In genomic region chr3:148309390-148310035, GRCh38 we compare ENCODE assay signal across 8 cellular contexts.
DNase-seq lines count a peak whose midpoint lies in the region; ATAC-seq and TF ChIP-seq lines count a peak whose summit lies in the region.

No MANE protein-coding gene starts in this region.

- H3K4me1 Mint-ChIP-seq in stimulated activated memory B cell treated with anti-CD40 and anti-IgM and Interleukin-4, amounts not matched to agents 10 μg/mL and 1 μg/mL and 100 μg/mL, for 72 hours = no peaks in the 10 kb centered on the region

- no peak overlapping the region for H3K27ac ChIP-seq in Peyer's patch

- no peaks in the 10 kb centered on the region for H3K27me3 ChIP-seq in Peyer's patch

- ATAC-seq in HG03439 (IDR thresholded peaks at IDR 0.05; ENCODE audit: unreplicated experiment) = peak; percentile 80
- ATAC-seq in stimulated activated memory B cell treated with anti-CD40 and anti-IgM and Interleukin-4, amounts not matched to agents 10 μg/mL and 1 μg/mL and 100 μg/mL, for 72 hours = peak; percentile 63

- H3K4me3 Mint-ChIP-seq in stimulated activated memory B cell treated with anti-CD40 and anti-IgM and Interleukin-4, amounts not matched to agents 10 μg/mL and 1 μg/mL and 100 μg/mL, for 72 hours = no peak overlapping the region

- H3K4me1 ChIP-seq in Peyer's patch = no peaks in the 10 kb centered on the region

- H3K27me3 Mint-ChIP-seq in stimulated activated memory B cell treated with anti-CD40 and anti-IgM and Interleukin-4, amounts not matched to agents 10 μg/mL and 1 μg/mL and 100 μg/mL, for 72 hours = no peaks in the 10 kb centered on the region

- H3K27ac Mint-ChIP-seq in stimulated activated memory B cell treated with anti-CD40 and anti-IgM and Interleukin-4, amounts not matched to agents 10 μg/mL and 1 μg/mL and 100 μg/mL, for 72 hours = no peak overlapping the region

- H3K36me3 ChIP-seq in Peyer's patch = no peaks in the 10 kb centered on the region

- no peaks in the 10 kb centered on the region for H3K9me3 ChIP-seq in Peyer's patch

- no peaks in the 10 kb centered on the region for H3K9me3 Mint-ChIP-seq in stimulated activated memory B cell treated with anti-CD40 and anti-IgM and Interleukin-4, amounts not matched to agents 10 μg/mL and 1 μg/mL and 100 μg/mL, for 72 hours

- no peaks in the 10 kb centered on the region for H3K36me3 Mint-ChIP-seq in stimulated activated memory B cell treated with anti-CD40 and anti-IgM and Interleukin-4, amounts not matched to agents 10 μg/mL and 1 μg/mL and 100 μg/mL, for 72 hours

- DNase-seq in NCI-H524 (lab: John Stamatoyannopoulos, UW) (peak; percentile 8 to 48), NCI-H524 treated with DMSO at 0.1 percent for 48 hours (lab: John Stamatoyannopoulos, UW) (no peak), GM20000 (ENCODE audit: low spot score) (peak; percentile 20), Peyer's patch (no peak), fibroblast of gingiva (ENCODE audit: low read depth) (peak; percentile 34), NCI-H1436 treated with DMSO at 0.1 percent for 48 hours (lab: John Stamatoyannopoulos, UW) (no peak)

- peak; percentile 64 for TF ChIP-seq CTCF in GM20000 (IDR thresholded peaks at IDR 0.05; ENCODE audit: extremely low read depth, missing control alignments)
- TF ChIP-seq CTCF in Peyer's patch (IDR thresholded peaks at IDR 0.05) = peak in 4 of 6 experiments; percentile 23 to 30 (median 27)

- TF ChIP-seq POLR2A in Peyer's patch (IDR thresholded peaks at IDR 0.05) = no peak

- H3K4me3 ChIP-seq in Peyer's patch = no peak overlapping the region

Comparison
In these comparisons a context has a peak if more than half of its experiments do, and no peak if none do; other contexts are left out.
1. DNase-seq: peak in NCI-H524 (2 of 2), GM20000 (single experiment) and fibroblast of gingiva (single experiment); none in NCI-H524 treated with DMSO at 0.1 percent for 48 hours (single experiment), Peyer's patch (0 of 3) and NCI-H1436 treated with DMSO at 0.1 percent for 48 hours (single experiment).